8 cellular contexts compared by ENCODE assay signal in genomic region chr10:11757820-11758463, GRCh38. TPM values are rescaled to one million over a fixed set of nuclear protein-coding genes. Genes with fewer than 3 reads are reported as not detected.
A peak's percentile ranks its signal among the peaks of the same experiment; 100 is the strongest.
DNase-seq lines count a peak whose midpoint lies in the region; TF ChIP-seq lines count a peak whose summit lies in the region.

No MANE protein-coding gene starts in this region.

- peaks cover 0 to 2% of the 10 kb centered on the region in 2 experiments for H3K4me1 ChIP-seq in trophoblast cell (ENCODE audit: control insufficient read depth in 1 of 2, insufficient read depth in 2 of 2, low read length in 2 of 2)
- peaks cover 6 to 15% of the 10 kb centered on the region in 2 donors for H3K4me1 ChIP-seq in thyroid gland

- H3K79me1 ChIP-seq in trophoblast cell (ENCODE audit: low read length): no peaks in the 10 kb centered on the region

- no peak overlapping the region for H3K9ac ChIP-seq in trophoblast cell (ENCODE audit: low read length)

- no peaks in the 10 kb centered on the region for H3K79me2 ChIP-seq in trophoblast cell (ENCODE audit: control insufficient read depth, insufficient read depth, low read length, poor library complexity)

- H3K23ac ChIP-seq in trophoblast cell (ENCODE audit: low read length): no peak overlapping the region

- no peak for TF ChIP-seq POLR2A in thyroid gland (IDR thresholded peaks at IDR 0.05)

- no peak overlapping the region for H2BK120ac ChIP-seq in trophoblast cell (ENCODE audit: insufficient read depth, low read length, poor library complexity)

- H3K36me3 ChIP-seq in trophoblast cell (ENCODE audit: control insufficient read depth in 1 of 2, insufficient read depth in 2 of 2, low read length in 2 of 2): no peaks in the 10 kb centered on the region
- no peaks in the 10 kb centered on the region for H3K36me3 ChIP-seq in thyroid gland

- no peak overlapping the region for H3K4ac ChIP-seq in trophoblast cell (ENCODE audit: low read depth, low read length)

- no peak overlapping the region for H4K91ac ChIP-seq in trophoblast cell (ENCODE audit: low read depth, low read length)

- H3K9me3 ChIP-seq in trophoblast cell (ENCODE audit: insufficient read depth, low read depth, low read length): peaks cover 3% of the 10 kb centered on the region
- no peaks in the 10 kb centered on the region for H3K9me3 ChIP-seq in thyroid gland

- H3K4me3 ChIP-seq in trophoblast cell (ENCODE audit: low read depth, low read length) (no peak overlapping the region), thyroid gland (replicated peaks in 1 of 3) (no peak overlapping the region)

- intact Hi-C loops in thyroid gland (cut with DNase I): loop anchor here (10.0 kb wide), 1 partner anchor 243 kb away; no protein-coding TSS in a partner anchor

- H2AFZ ChIP-seq in trophoblast cell (ENCODE audit: insufficient read depth, low read length, poor library complexity): no peak overlapping the region

- no peak overlapping the region for H4K8ac ChIP-seq in trophoblast cell (ENCODE audit: low read depth, low read length)

- H2AK5ac ChIP-seq in trophoblast cell (ENCODE audit: low read length): no peak overlapping the region

- DNase-seq in GF-D8 (lab: John Stamatoyannopoulos, UW) (peak; percentile 19), GOT3 (lab: John Stamatoyannopoulos, UW) (peak; percentile 11), LHCN-M2 (ENCODE audit: low read depth) (peak; percentile 70), SK-N-DZ (ENCODE audit: low spot score) (peak; percentile 78), glomerular endothelial cell (ENCODE audit: extremely low read depth, low read depth, low spot score) (peak; percentile 47), trophoblast cell (peak; percentile 69 to 87), thyroid gland (peak; percentile 86 to 92)
- DNase-seq in activated naive CD4-positive, alpha-beta T cell (lab: John Stamatoyannopoulos, UW): peak; percentile 52 to 78 (median 70)

- H2BK5ac ChIP-seq in trophoblast cell (ENCODE audit: low read depth, low read length, poor library complexity): no peak overlapping the region

- H4K12ac ChIP-seq in trophoblast cell (ENCODE audit: low read depth, low read length): no peak overlapping the region

- H3K27ac ChIP-seq in trophoblast cell (ENCODE audit: low read depth, low read length) (no peak overlapping the region), thyroid gland (peak overlapping the region; percentile 39 to 80 (median 41))

- peak; percentile 61 to 95 (median 88) for TF ChIP-seq CTCF in thyroid gland (IDR thresholded peaks at IDR 0.05)

- WGBS in trophoblast cell (ENCODE audit: extremely low coverage, insufficient coverage, insufficient read length): no CpG with 5 or more reads among the region's 11 CpGs
- WGBS in thyroid gland, 2 donors: 28 to 40% methylated on average over 11 of the region's 11 CpGs

- no peak overlapping the region for H3K4me2 ChIP-seq in trophoblast cell (ENCODE audit: low read length)

- H3K14ac ChIP-seq in trophoblast cell (ENCODE audit: low read length): no peak overlapping the region

- no peaks in the 10 kb centered on the region for H3K27me3 ChIP-seq in trophoblast cell (ENCODE audit: insufficient read depth, low read length)
- no peaks in the 10 kb centered on the region for H3K27me3 ChIP-seq in thyroid gland

- no peak overlapping the region for H2BK12ac ChIP-seq in trophoblast cell (ENCODE audit: low read length)

- H3K18ac ChIP-seq in trophoblast cell (ENCODE audit: low read length): no peak overlapping the region

RNA-seq across cellular contexts. Expression of gene ECHDC3, which starts 15.8 kb away (rescaled TPM):
- total RNA-seq in LHCN-M2 (2014; rRNA removed) (3.2 and 6.5 TPM in 2 replicates), glomerular endothelial cell (3.7 and 7.1 TPM in 2 replicates), thyroid gland (10 to 100 TPM; 22.4 to 85.4 (median 69.1) TPM)
- 1.5 TPM for polyA plus RNA-seq in LHCN-M2 (2012)
- polyA plus RNA-seq in SK-N-DZ (2014; cell fraction: cytosol; rRNA removed): 19.2 and 19.6 TPM in 2 replicates
- polyA plus RNA-seq in SK-N-DZ (2014; cell fraction: nucleus; rRNA removed): 8.7 and 14.1 TPM in 2 replicates
- polyA plus RNA-seq in trophoblast cell (2013): 2.5 and 2.8 TPM in 2 replicates

Comparison
In these comparisons a context has a peak if more than half of its experiments do, and no peak if none do; other contexts are left out.
1. DNase-seq: peak in every context shown above with its lines; median percentile 89 in thyroid gland; 78 in SK-N-DZ; 78 in trophoblast cell; 70 in LHCN-M2; 70 in activated naive CD4-positive, alpha-beta T cell; 47 in glomerular endothelial cell; 19 in GF-D8; 11 in GOT3.